1 cellular context compared by ENCODE assay signal in the genomic region with DNA sequence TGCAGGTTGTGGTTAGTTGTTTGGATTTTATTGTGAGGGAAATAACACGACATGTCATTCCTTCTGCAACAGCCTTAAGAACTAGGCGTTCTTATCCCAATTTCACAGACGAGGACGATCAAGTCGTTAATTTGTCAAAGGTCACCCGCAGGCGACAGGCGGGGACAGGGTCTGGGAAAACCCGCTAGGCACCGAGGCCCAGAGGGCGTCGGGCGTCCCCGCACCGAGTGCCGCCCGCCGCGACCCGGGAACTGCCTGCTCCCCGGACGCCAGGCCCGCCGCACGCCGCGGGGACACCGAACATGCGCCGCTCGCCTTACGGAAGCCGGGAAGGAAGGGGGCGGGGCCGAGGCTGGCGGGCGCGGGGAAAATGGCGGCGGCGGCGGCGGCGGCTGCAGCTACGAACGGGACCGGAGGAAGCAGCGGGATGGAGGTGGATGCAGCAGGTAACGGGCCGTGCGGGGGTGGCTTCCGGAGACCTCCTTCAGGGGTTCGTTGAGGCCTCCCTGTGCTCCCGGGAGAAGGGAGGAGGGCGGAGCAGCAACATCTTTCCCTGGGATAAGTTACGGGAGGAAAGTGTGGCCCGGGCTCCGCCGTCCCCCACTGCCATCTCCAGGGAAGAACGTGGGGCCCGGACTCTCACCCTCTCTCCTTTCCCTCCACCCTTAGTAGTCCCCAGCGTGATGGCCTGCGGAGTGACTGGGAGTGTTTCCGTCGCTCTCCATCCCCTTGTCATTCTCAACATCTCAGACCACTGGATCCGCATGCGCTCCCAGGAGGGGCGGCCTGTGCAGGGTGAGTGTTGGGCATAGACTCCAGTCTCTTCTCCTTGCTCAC.
A peak's percentile ranks its signal among the peaks of the same experiment; 100 is the strongest.
TF ChIP-seq lines count a peak whose summit lies in the region.

A gene (plus strand): TSS at position 349 of the 837 bp plus-strand sequence. CDS start 22 bp downstream, at position 371.

TF ChIP-seq in HepG2, 621 proteins besides CTCF, POLR2A, EP300 and RAD21 (continued from another document and continues in another):
- TF ChIP-seq, protein P1, sequence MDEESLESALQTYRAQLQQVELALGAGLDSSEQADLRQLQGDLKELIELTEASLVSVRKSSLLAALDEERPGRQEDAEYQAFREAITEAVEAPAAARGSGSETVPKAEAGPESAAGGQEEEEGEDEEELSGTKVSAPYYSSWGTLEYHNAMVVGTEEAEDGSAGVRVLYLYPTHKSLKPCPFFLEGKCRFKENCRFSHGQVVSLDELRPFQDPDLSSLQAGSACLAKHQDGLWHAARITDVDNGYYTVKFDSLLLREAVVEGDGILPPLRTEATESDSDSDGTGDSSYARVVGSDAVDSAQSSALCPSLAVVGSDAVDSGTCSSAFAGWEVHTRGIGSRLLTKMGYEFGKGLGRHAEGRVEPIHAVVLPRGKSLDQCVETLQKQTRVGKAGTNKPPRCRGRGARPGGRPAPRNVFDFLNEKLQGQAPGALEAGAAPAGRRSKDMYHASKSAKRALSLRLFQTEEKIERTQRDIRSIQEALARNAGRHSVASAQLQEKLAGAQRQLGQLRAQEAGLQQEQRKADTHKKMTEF (CRISPR knock-in tag; IDR thresholded peaks at IDR 0.05), result peak; percentile 95
- no peak for TF ChIP-seq ZFP82 (CRISPR knock-in tag; IDR thresholded peaks at IDR 0.05; ENCODE audit: borderline replicate concordance)
- peak; percentile 90; the same call in 1 of the 2 replicates for TF ChIP-seq TOE1 (CRISPR knock-in tag; IDR thresholded peaks at IDR 0.05)
- TF ChIP-seq ZNF850 (CRISPR knock-in tag; conservative IDR thresholded peaks at IDR 0.05), result no peak
- TF ChIP-seq, protein P2, sequence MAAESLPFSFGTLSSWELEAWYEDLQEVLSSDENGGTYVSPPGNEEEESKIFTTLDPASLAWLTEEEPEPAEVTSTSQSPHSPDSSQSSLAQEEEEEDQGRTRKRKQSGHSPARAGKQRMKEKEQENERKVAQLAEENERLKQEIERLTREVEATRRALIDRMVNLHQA (CRISPR knock-in tag; IDR thresholded peaks at IDR 0.05), result no peak
- TF ChIP-seq NCOA2 (CRISPR knock-in tag; IDR thresholded peaks at IDR 0.05), result no peak; the same call in 1 of the 2 replicates
- TF ChIP-seq, protein P3, sequence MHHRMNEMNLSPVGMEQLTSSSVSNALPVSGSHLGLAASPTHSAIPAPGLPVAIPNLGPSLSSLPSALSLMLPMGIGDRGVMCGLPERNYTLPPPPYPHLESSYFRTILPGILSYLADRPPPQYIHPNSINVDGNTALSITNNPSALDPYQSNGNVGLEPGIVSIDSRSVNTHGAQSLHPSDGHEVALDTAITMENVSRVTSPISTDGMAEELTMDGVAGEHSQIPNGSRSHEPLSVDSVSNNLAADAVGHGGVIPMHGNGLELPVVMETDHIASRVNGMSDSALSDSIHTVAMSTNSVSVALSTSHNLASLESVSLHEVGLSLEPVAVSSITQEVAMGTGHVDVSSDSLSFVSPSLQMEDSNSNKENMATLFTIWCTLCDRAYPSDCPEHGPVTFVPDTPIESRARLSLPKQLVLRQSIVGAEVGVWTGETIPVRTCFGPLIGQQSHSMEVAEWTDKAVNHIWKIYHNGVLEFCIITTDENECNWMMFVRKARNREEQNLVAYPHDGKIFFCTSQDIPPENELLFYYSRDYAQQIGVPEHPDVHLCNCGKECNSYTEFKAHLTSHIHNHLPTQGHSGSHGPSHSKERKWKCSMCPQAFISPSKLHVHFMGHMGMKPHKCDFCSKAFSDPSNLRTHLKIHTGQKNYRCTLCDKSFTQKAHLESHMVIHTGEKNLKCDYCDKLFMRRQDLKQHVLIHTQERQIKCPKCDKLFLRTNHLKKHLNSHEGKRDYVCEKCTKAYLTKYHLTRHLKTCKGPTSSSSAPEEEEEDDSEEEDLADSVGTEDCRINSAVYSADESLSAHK (CRISPR knock-in tag; IDR thresholded peaks at IDR 0.05; ENCODE audit: borderline replicate concordance), result no peak
- peak; percentile 84; the same call in 1 of the 2 replicates for TF ChIP-seq ZNF230 (CRISPR knock-in tag; IDR thresholded peaks at IDR 0.05)
- TF ChIP-seq, protein P4, sequence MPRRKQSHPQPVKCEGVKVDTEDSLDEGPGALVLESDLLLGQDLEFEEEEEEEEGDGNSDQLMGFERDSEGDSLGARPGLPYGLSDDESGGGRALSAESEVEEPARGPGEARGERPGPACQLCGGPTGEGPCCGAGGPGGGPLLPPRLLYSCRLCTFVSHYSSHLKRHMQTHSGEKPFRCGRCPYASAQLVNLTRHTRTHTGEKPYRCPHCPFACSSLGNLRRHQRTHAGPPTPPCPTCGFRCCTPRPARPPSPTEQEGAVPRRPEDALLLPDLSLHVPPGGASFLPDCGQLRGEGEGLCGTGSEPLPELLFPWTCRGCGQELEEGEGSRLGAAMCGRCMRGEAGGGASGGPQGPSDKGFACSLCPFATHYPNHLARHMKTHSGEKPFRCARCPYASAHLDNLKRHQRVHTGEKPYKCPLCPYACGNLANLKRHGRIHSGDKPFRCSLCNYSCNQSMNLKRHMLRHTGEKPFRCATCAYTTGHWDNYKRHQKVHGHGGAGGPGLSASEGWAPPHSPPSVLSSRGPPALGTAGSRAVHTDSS (CRISPR knock-in tag; conservative IDR thresholded peaks at IDR 0.05), result no peak
- TF ChIP-seq, protein P5, sequence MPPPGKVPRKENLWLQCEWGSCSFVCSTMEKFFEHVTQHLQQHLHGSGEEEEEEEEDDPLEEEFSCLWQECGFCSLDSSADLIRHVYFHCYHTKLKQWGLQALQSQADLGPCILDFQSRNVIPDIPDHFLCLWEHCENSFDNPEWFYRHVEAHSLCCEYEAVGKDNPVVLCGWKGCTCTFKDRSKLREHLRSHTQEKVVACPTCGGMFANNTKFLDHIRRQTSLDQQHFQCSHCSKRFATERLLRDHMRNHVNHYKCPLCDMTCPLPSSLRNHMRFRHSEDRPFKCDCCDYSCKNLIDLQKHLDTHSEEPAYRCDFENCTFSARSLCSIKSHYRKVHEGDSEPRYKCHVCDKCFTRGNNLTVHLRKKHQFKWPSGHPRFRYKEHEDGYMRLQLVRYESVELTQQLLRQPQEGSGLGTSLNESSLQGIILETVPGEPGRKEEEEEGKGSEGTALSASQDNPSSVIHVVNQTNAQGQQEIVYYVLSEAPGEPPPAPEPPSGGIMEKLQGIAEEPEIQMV (CRISPR knock-in tag; IDR thresholded peaks at IDR 0.05; ENCODE audit: low read depth), result peak; percentile 94
- TF ChIP-seq TCF12 (IDR thresholded peaks at IDR 0.05), result no peak
- peak; percentile 84 for TF ChIP-seq TCF12 (CRISPR knock-in tag; IDR thresholded peaks at IDR 0.05)
- no peak for TF ChIP-seq KLF9 (CRISPR knock-in tag; IDR thresholded peaks at IDR 0.05; ENCODE audit: low read depth)
- no peak for TF ChIP-seq ZNF180 (CRISPR knock-in tag; IDR thresholded peaks at IDR 0.05; ENCODE audit: borderline replicate concordance, low read depth)
- no peak for TF ChIP-seq KDM1A (CRISPR knock-in tag; IDR thresholded peaks at IDR 0.05)
- TF ChIP-seq, protein P6, sequence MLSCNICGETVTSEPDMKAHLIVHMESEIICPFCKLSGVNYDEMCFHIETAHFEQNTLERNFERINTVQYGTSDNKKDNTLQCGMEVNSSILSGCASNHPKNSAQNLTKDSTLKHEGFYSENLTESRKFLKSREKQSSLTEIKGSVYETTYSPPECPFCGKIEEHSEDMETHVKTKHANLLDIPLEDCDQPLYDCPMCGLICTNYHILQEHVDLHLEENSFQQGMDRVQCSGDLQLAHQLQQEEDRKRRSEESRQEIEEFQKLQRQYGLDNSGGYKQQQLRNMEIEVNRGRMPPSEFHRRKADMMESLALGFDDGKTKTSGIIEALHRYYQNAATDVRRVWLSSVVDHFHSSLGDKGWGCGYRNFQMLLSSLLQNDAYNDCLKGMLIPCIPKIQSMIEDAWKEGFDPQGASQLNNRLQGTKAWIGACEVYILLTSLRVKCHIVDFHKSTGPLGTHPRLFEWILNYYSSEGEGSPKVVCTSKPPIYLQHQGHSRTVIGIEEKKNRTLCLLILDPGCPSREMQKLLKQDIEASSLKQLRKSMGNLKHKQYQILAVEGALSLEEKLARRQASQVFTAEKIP (CRISPR knock-in tag; IDR thresholded peaks at IDR 0.05; ENCODE audit: borderline replicate concordance), result no peak
- no peak for TF ChIP-seq TCF7L2 (IDR thresholded peaks at IDR 0.05; ENCODE audit: low read depth, low read length)
- no peak for TF ChIP-seq HMG20A (CRISPR knock-in tag; IDR thresholded peaks at IDR 0.05; ENCODE audit: borderline replicate concordance)
- no peak for TF ChIP-seq JUND (CRISPR knock-in tag; IDR thresholded peaks at IDR 0.05)
- TF ChIP-seq, protein P7, sequence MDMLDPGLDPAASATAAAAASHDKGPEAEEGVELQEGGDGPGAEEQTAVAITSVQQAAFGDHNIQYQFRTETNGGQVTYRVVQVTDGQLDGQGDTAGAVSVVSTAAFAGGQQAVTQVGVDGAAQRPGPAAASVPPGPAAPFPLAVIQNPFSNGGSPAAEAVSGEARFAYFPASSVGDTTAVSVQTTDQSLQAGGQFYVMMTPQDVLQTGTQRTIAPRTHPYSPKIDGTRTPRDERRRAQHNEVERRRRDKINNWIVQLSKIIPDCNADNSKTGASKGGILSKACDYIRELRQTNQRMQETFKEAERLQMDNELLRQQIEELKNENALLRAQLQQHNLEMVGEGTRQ (IDR thresholded peaks at IDR 0.05; ENCODE audit: low read depth, low read length), result no peak
- TF ChIP-seq, protein P7 (CRISPR knock-in tag; IDR thresholded peaks at IDR 0.05; ENCODE audit: borderline replicate concordance), result peak; percentile 8; the same call in 1 of the 2 replicates
- TF ChIP-seq ZNF530 (CRISPR knock-in tag; IDR thresholded peaks at IDR 0.05; ENCODE audit: low read depth), result no peak; the same call in 1 of the 2 replicates
- TF ChIP-seq SP4 (CRISPR knock-in tag; IDR thresholded peaks at IDR 0.05), result peak; percentile 96
- TF ChIP-seq KDM3A (CRISPR knock-in tag; IDR thresholded peaks at IDR 0.05; ENCODE audit: low read depth), result 0 out of 2 replicates have a peak, but pooled peaks have one; percentile 61
- TF ChIP-seq, protein P8, sequence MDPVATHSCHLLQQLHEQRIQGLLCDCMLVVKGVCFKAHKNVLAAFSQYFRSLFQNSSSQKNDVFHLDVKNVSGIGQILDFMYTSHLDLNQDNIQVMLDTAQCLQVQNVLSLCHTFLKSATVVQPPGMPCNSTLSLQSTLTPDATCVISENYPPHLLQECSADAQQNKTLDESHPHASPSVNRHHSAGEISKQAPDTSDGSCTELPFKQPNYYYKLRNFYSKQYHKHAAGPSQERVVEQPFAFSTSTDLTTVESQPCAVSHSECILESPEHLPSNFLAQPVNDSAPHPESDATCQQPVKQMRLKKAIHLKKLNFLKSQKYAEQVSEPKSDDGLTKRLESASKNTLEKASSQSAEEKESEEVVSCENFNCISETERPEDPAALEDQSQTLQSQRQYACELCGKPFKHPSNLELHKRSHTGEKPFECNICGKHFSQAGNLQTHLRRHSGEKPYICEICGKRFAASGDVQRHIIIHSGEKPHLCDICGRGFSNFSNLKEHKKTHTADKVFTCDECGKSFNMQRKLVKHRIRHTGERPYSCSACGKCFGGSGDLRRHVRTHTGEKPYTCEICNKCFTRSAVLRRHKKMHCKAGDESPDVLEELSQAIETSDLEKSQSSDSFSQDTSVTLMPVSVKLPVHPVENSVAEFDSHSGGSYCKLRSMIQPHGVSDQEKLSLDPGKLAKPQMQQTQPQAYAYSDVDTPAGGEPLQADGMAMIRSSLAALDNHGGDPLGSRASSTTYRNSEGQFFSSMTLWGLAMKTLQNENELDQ (CRISPR knock-in tag; IDR thresholded peaks at IDR 0.05; ENCODE audit: borderline replicate concordance), result no peak
- peak; percentile 98 for TF ChIP-seq ZFY (CRISPR knock-in tag; IDR thresholded peaks at IDR 0.05)
- no peak for TF ChIP-seq STAT5B (CRISPR knock-in tag; IDR thresholded peaks at IDR 0.05)
- no peak for TF ChIP-seq JUNB (CRISPR knock-in tag; IDR thresholded peaks at IDR 0.05; ENCODE audit: borderline replicate concordance)
- TF ChIP-seq ZFP41 (CRISPR knock-in tag; IDR thresholded peaks at IDR 0.05; ENCODE audit: borderline replicate concordance), result no peak
- no peak for TF ChIP-seq U2AF1 (optimal IDR thresholded peaks at IDR 0.05; ENCODE audit: low read depth, low read length)
- peak; percentile 42; the same call in 1 of the 2 replicates for TF ChIP-seq ARID2 (CRISPR knock-in tag; IDR thresholded peaks at IDR 0.05; ENCODE audit: borderline replicate concordance)
- peak; percentile 90 for TF ChIP-seq HDAC1 (CRISPR knock-in tag; IDR thresholded peaks at IDR 0.05)
- no peak for TF ChIP-seq SRSF9 (IDR thresholded peaks at IDR 0.05; ENCODE audit: borderline replicate concordance, insufficient read depth, low read depth, low read length, poor library complexity, severe bottlenecking)
- TF ChIP-seq IKZF4 (CRISPR knock-in tag; IDR thresholded peaks at IDR 0.05; ENCODE audit: borderline replicate concordance, low read depth, not compliant biosample characterization), result peak; percentile 97
- 0 out of 2 replicates have a peak, but pooled peaks have one; percentile 24 for TF ChIP-seq ZBTB20 (CRISPR knock-in tag; IDR thresholded peaks at IDR 0.05; ENCODE audit: borderline replicate concordance, low read depth)
- TF ChIP-seq HDAC2 (CRISPR knock-in tag; IDR thresholded peaks at IDR 0.05), result 0 out of 2 replicates have a peak, but pooled peaks have one; percentile 49
- TF ChIP-seq NFKBIZ (CRISPR knock-in tag; IDR thresholded peaks at IDR 0.05), result peak; percentile 42; the same call in 1 of the 2 replicates
- TF ChIP-seq, protein P9, sequence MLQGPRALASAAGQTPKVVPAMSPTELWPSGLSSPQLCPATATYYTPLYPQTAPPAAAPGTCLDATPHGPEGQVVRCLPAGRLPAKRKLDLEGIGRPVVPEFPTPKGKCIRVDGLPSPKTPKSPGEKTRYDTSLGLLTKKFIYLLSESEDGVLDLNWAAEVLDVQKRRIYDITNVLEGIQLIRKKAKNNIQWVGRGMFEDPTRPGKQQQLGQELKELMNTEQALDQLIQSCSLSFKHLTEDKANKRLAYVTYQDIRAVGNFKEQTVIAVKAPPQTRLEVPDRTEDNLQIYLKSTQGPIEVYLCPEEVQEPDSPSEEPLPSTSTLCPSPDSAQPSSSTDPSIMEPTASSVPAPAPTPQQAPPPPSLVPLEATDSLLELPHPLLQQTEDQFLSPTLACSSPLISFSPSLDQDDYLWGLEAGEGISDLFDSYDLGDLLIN (CRISPR knock-in tag; IDR thresholded peaks at IDR 0.05; ENCODE audit: borderline replicate concordance), result 0 out of 2 replicates have a peak, but pooled peaks have one; percentile 66
- TF ChIP-seq, protein P10, sequence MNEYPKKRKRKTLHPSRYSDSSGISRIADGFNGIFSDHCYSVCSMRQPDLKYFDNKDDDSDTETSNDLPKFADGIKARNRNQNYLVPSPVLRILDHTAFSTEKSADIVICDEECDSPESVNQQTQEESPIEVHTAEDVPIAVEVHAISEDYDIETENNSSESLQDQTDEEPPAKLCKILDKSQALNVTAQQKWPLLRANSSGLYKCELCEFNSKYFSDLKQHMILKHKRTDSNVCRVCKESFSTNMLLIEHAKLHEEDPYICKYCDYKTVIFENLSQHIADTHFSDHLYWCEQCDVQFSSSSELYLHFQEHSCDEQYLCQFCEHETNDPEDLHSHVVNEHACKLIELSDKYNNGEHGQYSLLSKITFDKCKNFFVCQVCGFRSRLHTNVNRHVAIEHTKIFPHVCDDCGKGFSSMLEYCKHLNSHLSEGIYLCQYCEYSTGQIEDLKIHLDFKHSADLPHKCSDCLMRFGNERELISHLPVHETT (CRISPR knock-in tag; conservative IDR thresholded peaks at IDR 0.05), result peak; percentile 98
